In genomic region chrX:69285881-69286545, GRCh38 we compare ENCODE assay signal across 8 cellular contexts.
DNase-seq lines count a peak whose midpoint lies in the region; ATAC-seq and TF ChIP-seq lines count a peak whose summit lies in the region.

No MANE protein-coding gene starts in this region.

- H3K4me1 ChIP-seq in ascending aorta (peaks cover 0 to 3% of the 10 kb centered on the region in 2 donors), hepatocyte (ENCODE audit: insufficient read depth) (peaks cover 20% of the 10 kb centered on the region)

- peak overlapping the region; percentile 86 for H3K4me2 ChIP-seq in hepatocyte

- DNase-seq in DMS 273 (lab: John Stamatoyannopoulos, UW; ENCODE audit: unreplicated experiment) (peak; percentile 86), DMS 273 treated with DMSO at 0.1 percent for 48 hours (lab: John Stamatoyannopoulos, UW) (no peak), T follicular helper cell (ENCODE audit: low read depth) (peak; percentile 48), ascending aorta (ENCODE audit: low spot score in 2 of 2) (peak in 1 of 2 donors; percentile 71), hepatocyte (ENCODE audit: low spot score) (peak; percentile 74), skeletal muscle cell (ENCODE audit: low read depth) (no peak)

- TF ChIP-seq CTCF in ascending aorta (IDR thresholded peaks at IDR 0.05) (peak; percentile 68 to 94 (median 88)), hepatocyte (IDR thresholded peaks at IDR 0.05; ENCODE audit: poor library complexity) (peak; percentile 65)

- H3K79me2 ChIP-seq in hepatocyte = no peaks in the 10 kb centered on the region

- H3K9me3 ChIP-seq in ascending aorta (no peaks in the 10 kb centered on the region), hepatocyte (ENCODE audit: low read depth) (no peaks in the 10 kb centered on the region)

- no peaks in the 10 kb centered on the region for H3K36me3 ChIP-seq in ascending aorta
- H3K36me3 ChIP-seq in hepatocyte (replicated peaks; ENCODE audit: insufficient read depth, low read depth) = no peaks in the 10 kb centered on the region

- H3K27me3 ChIP-seq in ascending aorta (no peaks in the 10 kb centered on the region), hepatocyte (no peaks in the 10 kb centered on the region)

- intact Hi-C loops in ascending aorta (cut with DNase I) = loop anchor here (2.0 to 10.0 kb wide), 5 partner anchors 101 to 771 kb away; partner anchors contain the start of gene EFNB1

- ATAC-seq in HG03442 (IDR thresholded peaks at IDR 0.05; ENCODE audit: unreplicated experiment) (peak; percentile 49), GM21717 (IDR thresholded peaks at IDR 0.05; ENCODE audit: unreplicated experiment) (no peak)

- H2AFZ ChIP-seq in hepatocyte = peak overlapping the region; percentile 63

- no peaks in the 10 kb centered on the region for H3K9me2 ChIP-seq in hepatocyte (replicated peaks; ENCODE audit: insufficient read depth)

- H3K27ac ChIP-seq in ascending aorta (peak overlapping the region in 1 of 2 donors; percentile 38), hepatocyte (peak overlapping the region; percentile 31)

- H3K4me3 ChIP-seq in ascending aorta (peak overlapping the region; percentile 53 to 61), hepatocyte (no peak overlapping the region), skeletal muscle cell (ENCODE audit: low read depth, low read length) (peak overlapping the region; percentile 47)

- 49% methylated on average over 27 of the region's 31 CpGs for WGBS in hepatocyte (ENCODE audit: low lambda C conversion rate, missing lambda C conversion rate)

- no peaks in the 10 kb centered on the region for H4K20me1 ChIP-seq in hepatocyte (ENCODE audit: insufficient read depth, poor library complexity, severe bottlenecking)

Comparison
In these comparisons a context has a peak if more than half of its experiments do, and no peak if none do; other contexts are left out.
1. DNase-seq: peak in DMS 273 (single experiment), T follicular helper cell (single experiment) and hepatocyte (single experiment); none in DMS 273 treated with DMSO at 0.1 percent for 48 hours (single experiment) and skeletal muscle cell (single experiment).